Comparison of ENCODE assay signal across 7 cellular contexts in the genomic region with DNA sequence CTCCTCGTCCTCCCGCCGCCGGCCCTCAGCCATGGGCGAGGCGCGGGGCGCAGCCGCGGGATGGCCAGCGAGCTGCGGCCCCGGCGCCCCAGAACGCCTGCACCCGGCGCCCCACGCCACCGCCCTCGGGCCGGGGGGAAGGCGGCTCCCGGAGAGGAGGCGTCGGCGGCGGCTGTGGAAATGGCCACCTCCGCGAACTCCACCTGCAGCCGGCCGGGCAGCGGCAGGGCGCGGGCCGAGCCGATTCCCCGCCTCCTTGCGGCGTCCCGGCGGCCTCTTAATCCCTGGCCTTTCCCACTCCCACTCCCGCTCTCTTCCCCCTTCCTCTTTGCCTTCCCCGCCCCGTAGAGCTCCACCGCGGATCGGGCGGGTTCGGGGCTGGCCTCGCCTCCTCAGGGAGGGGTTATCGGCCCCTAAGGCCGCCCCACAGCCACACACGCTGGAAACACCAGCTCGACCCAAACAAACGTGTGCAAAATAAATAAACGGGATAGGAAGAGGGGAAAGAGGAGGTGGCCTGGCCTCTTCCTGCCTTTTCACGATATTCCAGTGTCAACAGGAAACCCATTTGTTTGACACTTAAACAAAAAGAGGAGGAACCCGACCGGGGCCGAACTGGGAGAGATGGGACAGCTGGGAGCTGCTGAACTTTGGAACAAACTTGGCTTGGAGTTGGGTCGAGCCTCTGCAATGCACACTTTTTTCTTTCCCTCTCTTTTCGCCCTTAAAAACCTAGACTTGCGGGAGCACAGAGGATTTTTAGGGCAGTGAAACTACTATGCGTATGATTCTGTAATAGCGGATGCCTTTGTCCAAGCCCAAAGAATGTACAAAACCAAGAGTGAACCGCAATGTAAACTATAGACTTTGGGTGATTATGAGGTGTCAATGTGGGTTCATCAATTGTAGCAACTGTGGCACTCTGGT. TPM values are rescaled to one million over a fixed set of nuclear protein-coding genes. Genes with fewer than 3 reads are reported as not detected.
DNase-seq lines count a peak whose midpoint lies in the region; ATAC-seq, FAIRE-seq and TF ChIP-seq lines count a peak whose summit lies in the region.

A gene with protein sequence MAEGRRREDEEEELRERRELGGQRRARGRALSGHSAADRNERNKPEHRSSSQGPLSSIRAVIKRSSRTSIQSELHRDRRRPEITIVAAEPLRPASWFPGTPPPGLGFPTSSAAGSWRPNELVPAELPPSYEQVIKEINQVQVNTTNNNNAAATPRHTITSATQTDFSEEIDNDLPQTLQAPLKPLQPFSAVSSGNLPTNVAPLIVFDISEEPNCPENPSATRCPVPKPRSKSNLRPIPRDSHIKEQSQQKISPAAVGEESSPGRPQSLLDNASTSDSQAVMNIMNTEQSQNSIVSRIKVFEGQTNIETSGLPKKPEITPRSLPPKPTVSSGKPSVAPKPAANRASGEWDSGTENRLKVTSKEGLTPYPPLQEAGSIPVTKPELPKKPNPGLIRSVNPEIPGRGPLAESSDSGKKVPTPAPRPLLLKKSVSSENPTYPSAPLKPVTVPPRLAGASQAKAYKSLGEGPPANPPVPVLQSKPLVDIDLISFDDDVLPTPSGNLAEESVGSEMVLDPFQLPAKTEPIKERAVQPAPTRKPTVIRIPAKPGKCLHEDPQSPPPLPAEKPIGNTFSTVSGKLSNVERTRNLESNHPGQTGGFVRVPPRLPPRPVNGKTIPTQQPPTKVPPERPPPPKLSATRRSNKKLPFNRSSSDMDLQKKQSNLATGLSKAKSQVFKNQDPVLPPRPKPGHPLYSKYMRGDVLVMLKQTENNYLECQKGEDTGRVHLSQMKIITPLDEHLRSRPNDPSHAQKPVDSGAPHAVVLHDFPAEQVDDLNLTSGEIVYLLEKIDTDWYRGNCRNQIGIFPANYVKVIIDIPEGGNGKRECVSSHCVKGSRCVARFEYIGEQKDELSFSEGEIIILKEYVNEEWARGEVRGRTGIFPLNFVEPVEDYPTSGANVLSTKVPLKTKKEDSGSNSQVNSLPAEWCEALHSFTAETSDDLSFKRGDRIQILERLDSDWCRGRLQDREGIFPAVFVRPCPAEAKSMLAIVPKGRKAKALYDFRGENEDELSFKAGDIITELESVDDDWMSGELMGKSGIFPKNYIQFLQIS (minus strand): TSS at position 286 of the 927 bp plus-strand sequence. CDS start 253 bp downstream, at position 33.

- no peak within 1 kb of the TSS for H2AFZ ChIP-seq in K562 (ENCODE audit: low read depth, low read length)
- peak within 1 kb of the TSS; percentile 66 for H2AFZ ChIP-seq in hepatocyte

- peak; percentile 27 for DNase-seq in GM13977 (ENCODE audit: low spot score)
- peak; percentile 2 for DNase-seq in NCI-H2196 treated with DMSO at 0.1 percent for 48 hours (lab: John Stamatoyannopoulos, UW; ENCODE audit: unreplicated experiment)
- peak in 1 of 4 experiments; percentile 6 for DNase-seq in K562 (ENCODE audit: extremely low read depth in 1 of 4, low spot score in 3 of 4)
- peak; percentile 87 for DNase-seq in hepatocyte (ENCODE audit: low spot score)
- peak; percentile 58 for DNase-seq in prostate gland (ENCODE audit: low spot score)

- H4K20me1 ChIP-seq in K562 (replicated peaks; ENCODE audit: control insufficient read depth, insufficient read depth, low read length) (no peaks in the 10 kb centered on the region), hepatocyte (ENCODE audit: insufficient read depth, poor library complexity, severe bottlenecking) (peaks cover 25% of the 10 kb centered on the region)

- TF ChIP-seq POLR2A in K562 (conservative IDR thresholded peaks at IDR 0.05): no peak
- peak; percentile 74 for TF ChIP-seq POLR2A in prostate gland (IDR thresholded peaks at IDR 0.05)

- H3K4me3 ChIP-seq in K562: no peak within 1 kb of the TSS
- peak within 1 kb of the TSS; percentile 59 for H3K4me3 ChIP-seq in hepatocyte
- peak within 1 kb of the TSS; percentile 67 to 79 for H3K4me3 ChIP-seq in prostate gland

- H3K79me2 ChIP-seq in K562 (ENCODE audit: control insufficient read depth, insufficient read depth, low read length) (no peaks in the 10 kb centered on the region), hepatocyte (peaks cover 35% of the 10 kb centered on the region)

- no peak for TF ChIP-seq EP300 in K562 (IDR thresholded peaks at IDR 0.05; ENCODE audit: low read length)

- TF ChIP-seq RAD21 in K562 (CRISPR knock-in tag; conservative IDR thresholded peaks at IDR 0.05 in 1 of 2, IDR thresholded peaks at IDR 0.05 in 1 of 2): no peak

- POLR2A ChIA-PET in K562 (lab: Yijun Ruan, JAX): interaction anchor here (0.6 to 1.0 kb wide), 2 partner anchors 8 to 184 kb away, joined by 3 to 4 read pairs; no protein-coding TSS in a partner anchor

- 14% methylated on average over 41 of the region's 66 CpGs for WGBS in K562 (ENCODE audit: insufficient coverage, low coverage, missing lambda C conversion rate)
- WGBS in hepatocyte (ENCODE audit: low lambda C conversion rate, missing lambda C conversion rate): 6% methylated on average over 63 of the region's 66 CpGs
- 7% methylated on average over 45 of the region's 66 CpGs for WGBS in prostate gland

- CTCF ChIA-PET in K562 (lab: Yijun Ruan, JAX; ENCODE audit: low intra/inter-chr PET ratio): no interaction called here

- H3K9ac ChIP-seq in K562 (ENCODE audit: insufficient read depth in 1 of 2, low read depth in 2 of 2, low read length in 2 of 2): no peak within 1 kb of the TSS; a peak in 1 of 4 replicates

- H3K4me1 ChIP-seq in K562 (replicated peaks in 1 of 2; ENCODE audit: control insufficient read depth in 2 of 2, insufficient read depth in 2 of 2, low read length in 2 of 2): peaks cover 0 to 11% of the 10 kb centered on the region in 2 experiments; a peak in 2 of 5 replicates
- peaks cover 22% of the 10 kb centered on the region for H3K4me1 ChIP-seq in hepatocyte (ENCODE audit: insufficient read depth)
- H3K4me1 ChIP-seq in prostate gland (replicated peaks): no peaks in the 10 kb centered on the region

- H3K27me3 ChIP-seq in K562 (ENCODE audit: control insufficient read depth in 2 of 2, insufficient read depth in 2 of 2, low read length in 2 of 2): peaks cover 22 to 29% of the 10 kb centered on the region in 2 experiments
- no peaks in the 10 kb centered on the region for H3K27me3 ChIP-seq in hepatocyte
- no peaks in the 10 kb centered on the region for H3K27me3 ChIP-seq in prostate gland (replicated peaks; ENCODE audit: insufficient read depth)

- in situ Hi-C loops in GM13977 (cut with MboI; ENCODE audit: low pct_unique_long_range_greater_than_20kb, low sequenced_read_pairs, unreplicated experiment): no loop called here
- in situ Hi-C loops in K562 (cut with MboI): no loop called here

- peak; percentile 43; the same call in 2 of the 3 replicates for ATAC-seq in K562
- ATAC-seq in HG03457 (IDR thresholded peaks at IDR 0.05; ENCODE audit: unreplicated experiment): no peak
- ATAC-seq in HG03521 (IDR thresholded peaks at IDR 0.05; ENCODE audit: unreplicated experiment): no peak

- H3K9me3 ChIP-seq in K562 (replicated peaks; ENCODE audit: control insufficient read depth, insufficient read depth, low read depth, low read length) (no peaks in the 10 kb centered on the region), hepatocyte (ENCODE audit: low read depth) (no peaks in the 10 kb centered on the region), prostate gland (no peaks in the 10 kb centered on the region)

- intact Hi-C loops in K562 (cut with micrococcal nuclease) (no loop called here), prostate gland (cut with DNase I) (no loop called here)

- no peak for TF ChIP-seq CTCF in GM13977 (IDR thresholded peaks at IDR 0.05; ENCODE audit: extremely low read depth, insufficient read depth, missing control alignments)
- no peak for TF ChIP-seq CTCF in K562 (IDR thresholded peaks at IDR 0.05 in 2 of 3, conservative IDR thresholded peaks at IDR 0.05 in 1 of 3; ENCODE audit: insufficient read depth in 2 of 3, low read depth in 1 of 3, low read length in 3 of 3)
- no peak for TF ChIP-seq CTCF in hepatocyte (IDR thresholded peaks at IDR 0.05; ENCODE audit: poor library complexity)
- TF ChIP-seq CTCF in prostate gland (IDR thresholded peaks at IDR 0.05): no peak

- H3K36me3 ChIP-seq in K562 (ENCODE audit: control insufficient read depth, insufficient read depth, low read length) (no peaks in the 10 kb centered on the region), hepatocyte (replicated peaks; ENCODE audit: insufficient read depth, low read depth) (no peaks in the 10 kb centered on the region), prostate gland (no peaks in the 10 kb centered on the region)

- no peaks in the 10 kb centered on the region for H3K9me2 ChIP-seq in hepatocyte (replicated peaks; ENCODE audit: insufficient read depth)

- H3K4me2 ChIP-seq in K562 (ENCODE audit: insufficient read depth, low read length) (no peak within 1 kb of the TSS), hepatocyte (peak within 1 kb of the TSS; percentile 79)

- BruUV-seq in K562 (replicated peaks; lab: Mats Ljungman, UMichigan): no TSS peak

- FAIRE-seq in K562 (lab: Jason Lieb, UNC): no peak

- no peaks in the 10 kb centered on the region for H3K9me1 ChIP-seq in K562 (ENCODE audit: control insufficient read depth, insufficient read depth, low read length)

- H3K27ac ChIP-seq in K562 (ENCODE audit: extremely low read depth, low read depth, low read length): no peak within 1 kb of the TSS
- H3K27ac ChIP-seq in hepatocyte: peak within 1 kb of the TSS; percentile 96
- peak within 1 kb of the TSS; percentile 84 to 88 for H3K27ac ChIP-seq in prostate gland

RNA-seq across cellular contexts. Expression of the gene that starts here (rescaled TPM):
- 0.09 TPM in 1 of 2 replicates, not detected in the other for total RNA-seq in K562 (2011; cell fraction: chromatin; rRNA removed; ENCODE audit: low replicate concordance)
- not detected in 2 replicates for total RNA-seq in K562 (2011; cell fraction: nucleolus; rRNA removed)
- total RNA-seq in K562 (2011; cell fraction: nucleoplasm; rRNA removed): 1.7 TPM in 1 of 2 replicates, not detected in the other
- total RNA-seq in K562 (2014; rRNA removed) (not detected in 2 replicates), K562 (2014; rRNA removed; fragmentation: Illumina TruSeq; extraction: Trizol) (not detected in 2 replicates), K562 (2015; rRNA removed; fragmentation: Illumina TruSeq; extraction: Trizol) (not detected in 2 replicates), K562 (2021) (0.42 and 0.47 TPM in 2 replicates), hepatocyte (54.7 and 61.6 TPM in 2 replicates), prostate gland (10 to 100 TPM; 27.1 to 61.1 TPM)
- polyA plus RNA-seq in K562 (2011; rRNA removed) (not detected in 2 replicates), K562 (2014; fragmentation: Illumina TruSeq; extraction: Trizol) (not detected in 2 replicates), K562 (2014; fragmentation: Nextera tagmentation; extraction: Ambion mirVana) (1 to 10 TPM; 1.1 to 2.2 TPM), K562 (2014; rRNA removed) (not detected in 2 replicates), hepatocyte (28.2 and 31.9 TPM in 2 replicates)
- 0.06 TPM in 1 of 2 replicates, not detected in the other for polyA plus RNA-seq in K562 (2011; cell fraction: cytosol; rRNA removed)
- 0.07 TPM in 1 of 2 replicates, not detected in the other for polyA plus RNA-seq in K562 (2011; cell fraction: nucleus; rRNA removed)
- 1.2 and 1.3 TPM in 2 replicates for polyA plus RNA-seq in K562 (2012)
- polyA minus RNA-seq in K562 (2011; rRNA and poly(A)+ RNA removed): not detected in 2 replicates
- 0.27 TPM in 1 of 2 replicates, not detected in the other for polyA minus RNA-seq in K562 (2011; cell fraction: cytosol; rRNA and poly(A)+ RNA removed)
- not detected in 2 replicates for polyA minus RNA-seq in K562 (2011; cell fraction: nucleus; rRNA and poly(A)+ RNA removed)

Comparison
In these comparisons a context has a peak if more than half of its experiments do, and no peak if none do; other contexts are left out.
1. RNA of the gene that starts here (total RNA-seq): 27.1 to 61.1 TPM in prostate gland and 54.7 to 61.6 TPM in hepatocyte; 0.09 to 1.7 TPM in K562; every median in the first group is over 10 times any median in the second.